ENCODE assay signal across 1 cellular context in the genomic region with DNA sequence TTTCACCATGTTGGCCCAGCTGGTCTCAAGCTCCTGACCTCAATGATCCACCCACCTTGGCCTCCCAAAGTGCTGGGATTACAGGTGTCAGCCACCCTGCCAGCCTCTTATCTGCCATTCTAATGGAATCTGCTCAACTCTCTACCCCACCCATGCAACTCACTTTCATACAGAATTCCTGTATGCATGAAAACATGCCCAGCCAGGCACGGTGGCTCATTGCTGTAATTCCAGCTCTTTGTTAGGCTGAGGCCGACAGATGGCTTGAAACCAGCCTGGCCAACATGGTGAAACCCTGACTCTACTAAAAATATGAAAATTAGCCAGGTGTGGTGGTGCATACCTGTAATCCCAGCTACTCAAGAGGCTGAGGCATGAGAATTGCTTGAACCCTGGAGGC.
TF ChIP-seq lines count a peak whose summit lies in the region.

No MANE protein-coding gene starts in this region.

TF ChIP-seq in GM12878, 131 proteins besides CTCF, POLR2A, EP300 and RAD21:
- TF ChIP-seq FOXK2 (IDR thresholded peaks at IDR 0.05), result 0 out of 2 replicates have a peak, but pooled peaks have one; percentile 7
